8 cellular contexts compared by ENCODE assay signal in the genomic region with DNA sequence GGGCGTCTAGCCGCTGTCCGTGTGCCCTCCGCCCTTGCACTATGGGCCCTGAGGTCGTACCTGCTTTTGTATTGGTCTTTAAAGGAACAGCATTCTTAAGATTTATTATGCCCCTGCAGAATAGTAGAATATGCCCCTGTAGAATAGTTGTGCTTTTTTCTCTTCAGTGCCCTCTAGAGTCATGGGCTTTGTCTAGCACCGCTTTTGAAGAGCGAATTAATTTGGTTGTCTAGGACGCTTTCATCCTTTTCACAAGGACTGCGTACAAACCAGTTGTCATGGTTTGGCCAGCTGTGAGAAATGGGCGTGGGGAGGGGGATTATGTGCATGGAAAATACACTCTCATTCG. TPM values are rescaled to one million over a fixed set of nuclear protein-coding genes. Genes with fewer than 3 reads are reported as not detected.
DNase-seq lines count a peak whose midpoint lies in the region; ATAC-seq, FAIRE-seq and TF ChIP-seq lines count a peak whose summit lies in the region.

No MANE protein-coding gene starts in this region.

- 3% methylated on average over 11 of the region's 11 CpGs for WGBS in A549 (ENCODE audit: missing lambda C conversion rate)

- peak overlapping the region; percentile 94 for H3K4me2 ChIP-seq in A549

- CTCF ChIA-PET in A549 (lab: Yijun Ruan, JAX) = interaction anchor here (0.6 to 4.9 kb wide), 18 partner anchors 9 to 201 kb away, joined by 3 to 42 read pairs (median 4); partner anchors contain the start of gene POLG2

- TF ChIP-seq EP300 in A549 (IDR thresholded peaks at IDR 0.05) = no peak

- H3K27ac ChIP-seq in A549 = peak overlapping the region; percentile 96 to 97
- peak overlapping the region; percentile 98 for H3K27ac ChIP-seq in VCaP
- H3K27ac ChIP-seq in effector memory CD4-positive, alpha-beta T cell (ENCODE audit: insufficient read depth, low read length, poor library complexity, severe bottlenecking) = peak overlapping the region; percentile 98
- peak overlapping the region; percentile 100 for H3K27ac ChIP-seq in thoracic aorta

- H3K4me1 ChIP-seq in A549 (peaks cover 35% of the 10 kb centered on the region), thoracic aorta (ENCODE audit: control insufficient read depth in 1 of 2, low read depth in 2 of 2) (peaks cover 34 to 41% of the 10 kb centered on the region in 2 donors)
- peaks cover 32% of the 10 kb centered on the region for H3K4me1 ChIP-seq in effector memory CD4-positive, alpha-beta T cell (ENCODE audit: control insufficient read depth, insufficient read depth, low read length, poor library complexity, severe bottlenecking)

- H3K27me3 ChIP-seq in effector memory CD4-positive, alpha-beta T cell (replicated peaks; ENCODE audit: control insufficient read depth, insufficient read depth, low read length, poor library complexity, severe bottlenecking) = no peaks in the 10 kb centered on the region
- no peaks in the 10 kb centered on the region for H3K27me3 ChIP-seq in thoracic aorta (replicated peaks; ENCODE audit: insufficient read depth)

- no peak for FAIRE-seq in A549 (lab: Jason Lieb, UNC)

- TF ChIP-seq CTCF in A549 (IDR thresholded peaks at IDR 0.05) (peak; percentile 57), GM12875 (IDR thresholded peaks at IDR 0.05; ENCODE audit: borderline replicate concordance, insufficient read depth, low read depth, low read length) (peak; percentile 42; the same call in 1 of the 2 replicates), VCaP (conservative IDR thresholded peaks at IDR 0.05) (peak; percentile 72), thoracic aorta (IDR thresholded peaks at IDR 0.05) (peak; percentile 33)

- H3K9me3 ChIP-seq in A549 (no peaks in the 10 kb centered on the region), thoracic aorta (no peaks in the 10 kb centered on the region)
- no peaks in the 10 kb centered on the region for H3K9me3 ChIP-seq in effector memory CD4-positive, alpha-beta T cell (ENCODE audit: control insufficient read depth, low read length)

- peaks cover 48% of the 10 kb centered on the region for H3K36me3 ChIP-seq in effector memory CD4-positive, alpha-beta T cell (ENCODE audit: control insufficient read depth, insufficient read depth, low read length)
- H3K36me3 ChIP-seq in thoracic aorta = peaks cover 36% of the 10 kb centered on the region

- ATAC-seq in A549 = peak; percentile 26 to 51
- peak; percentile 16 for ATAC-seq in HG03095 (IDR thresholded peaks at IDR 0.05; ENCODE audit: unreplicated experiment)
- ATAC-seq in thoracic aorta (ENCODE audit: insufficient number of reproducible peaks, low FRiP score, low read depth) = no peak

- TF ChIP-seq RAD21 in A549 (conservative IDR thresholded peaks at IDR 0.05 in 1 of 2, IDR thresholded peaks at IDR 0.05 in 1 of 2) = 0 out of 5 replicates have a peak, but pooled peaks have one; percentile 14 to 23

- TF ChIP-seq POLR2A in A549 (IDR thresholded peaks at IDR 0.05; ENCODE audit: low read length) = no peak

- DNase-seq in A549 (ENCODE audit: low read depth in 1 of 2, low spot score in 1 of 2) = peak; percentile 67 to 76
- peak; percentile 34 for DNase-seq in NCI-H2171 (lab: John Stamatoyannopoulos, UW)
- DNase-seq in effector memory CD4-positive, alpha-beta T cell = no peak
- peak; percentile 82 for DNase-seq in medulla oblongata (ENCODE audit: extremely low spot score)
- DNase-seq in thoracic aorta (ENCODE audit: low spot score) = no peak

- POLR2A ChIA-PET in A549 (lab: Yijun Ruan, JAX) = interaction anchor here (0.9 to 4.2 kb wide), 13 partner anchors 10 to 362 kb away, joined by 3 to 132 read pairs (median 8); partner anchors contain the start of genes POLG2 and SMURF2

- peak overlapping the region; percentile 91 for H3K4me3 ChIP-seq in A549
- peak overlapping the region; percentile 80 for H3K4me3 ChIP-seq in GM12875 (ENCODE audit: low read depth, low read length)
- H3K4me3 ChIP-seq in effector memory CD4-positive, alpha-beta T cell (ENCODE audit: insufficient read depth, low read depth, low read length, poor library complexity, severe bottlenecking) = peak overlapping the region; percentile 95
- peak overlapping the region; percentile 91 for H3K4me3 ChIP-seq in thoracic aorta

TF ChIP-seq in A549, 52 proteins besides CTCF, POLR2A, EP300 and RAD21:
- TF ChIP-seq FOXS1 (CRISPR knock-in tag; IDR thresholded peaks at IDR 0.05) (no peak), SMC3 (IDR thresholded peaks at IDR 0.05) (peak; percentile 37; the same call in 1 of the 3 replicates), POLR2AphosphoS2 (conservative IDR thresholded peaks at IDR 0.05; ENCODE audit: low read length) (no peak), NFE2L2 (conservative IDR thresholded peaks at IDR 0.05; ENCODE audit: low read length) (no peak)

RNA-seq across cellular contexts. Expression of gene CEP95, which starts 0.6 kb away (rescaled TPM):
- polyA plus RNA-seq in A549 (2011; rRNA removed) (53.5 and 73.0 TPM in 2 replicates), A549 (2017; fragmentation: RNase III; extraction: RNeasy Plus Mini Kit Qiagen cat#74134 plus additional on column Dnase treatment) (30.0 to 35.0 TPM (median 32.3 TPM) in 3 replicates)
- polyA plus RNA-seq in A549 (2012; cell fraction: cytosol; rRNA removed) = 14.6 and 17.7 TPM in 2 replicates
- polyA plus RNA-seq in A549 (2012; cell fraction: nucleus; rRNA removed) = 30.0 and 34.6 TPM in 2 replicates
- polyA minus RNA-seq in A549 (2011; rRNA and poly(A)+ RNA removed) = 22.1 and 27.0 TPM in 2 replicates
- 10 to 100 TPM; 39.2 to 65.1 TPM for total RNA-seq in thoracic aorta

RNA-seq across cellular contexts. Expression of gene DDX5, which starts 1.3 kb away (rescaled TPM):
- polyA plus RNA-seq in A549 (2011; rRNA removed) (811 and 1,011 TPM in 2 replicates), A549 (2017; fragmentation: RNase III; extraction: RNeasy Plus Mini Kit Qiagen cat#74134 plus additional on column Dnase treatment) (748 to 886 TPM (median 841 TPM) in 3 replicates)
- polyA plus RNA-seq in A549 (2012; cell fraction: cytosol; rRNA removed) = 724 and 844 TPM in 2 replicates
- polyA plus RNA-seq in A549 (2012; cell fraction: nucleus; rRNA removed) = 1,855 and 3,100 TPM in 2 replicates
- polyA minus RNA-seq in A549 (2011; rRNA and poly(A)+ RNA removed) = 739 and 935 TPM in 2 replicates
- 1,000 to 10,000 TPM in 1 of 2 donors, 100 to 1,000 TPM in 1; 889 to 3,042 TPM for total RNA-seq in thoracic aorta

RNA-seq across cellular contexts. Expression of gene POLG2, which starts 10.5 kb away (rescaled TPM):
- polyA plus RNA-seq in A549 (2011; rRNA removed) = 28.8 and 31.3 TPM in 2 replicates
- 10.1 and 12.4 TPM in 2 replicates for polyA plus RNA-seq in A549 (2012; cell fraction: cytosol; rRNA removed)
- polyA plus RNA-seq in A549 (2012; cell fraction: nucleus; rRNA removed) = 15.9 and 26.1 TPM in 2 replicates
- 26.3 to 28.5 TPM (median 27.4 TPM) in 3 replicates for polyA plus RNA-seq in A549 (2017; fragmentation: RNase III; extraction: RNeasy Plus Mini Kit Qiagen cat#74134 plus additional on column Dnase treatment)
- polyA minus RNA-seq in A549 (2011; rRNA and poly(A)+ RNA removed) = 20.4 and 23.0 TPM in 2 replicates
- total RNA-seq in thoracic aorta = 10 to 100 TPM in 1 of 2 donors, 1 to 10 TPM in 1; 3.2 to 22.1 TPM

RNA-seq across cellular contexts. Expression of gene MILR1, which starts 58.5 kb away (rescaled TPM):
- polyA plus RNA-seq in A549 (2011; rRNA removed) = 12.2 and 12.8 TPM in 2 replicates
- polyA plus RNA-seq in A549 (2012; cell fraction: cytosol; rRNA removed) = 1.3 TPM in 2 replicates
- polyA plus RNA-seq in A549 (2012; cell fraction: nucleus; rRNA removed) = 0.41 and 1.1 TPM in 2 replicates
- polyA plus RNA-seq in A549 (2017; fragmentation: RNase III; extraction: RNeasy Plus Mini Kit Qiagen cat#74134 plus additional on column Dnase treatment) = 1.6 to 3.0 TPM (median 2.3 TPM) in 3 replicates
- 8.4 and 10.9 TPM in 2 replicates for polyA minus RNA-seq in A549 (2011; rRNA and poly(A)+ RNA removed)
- 10 to 100 TPM; 10.0 to 28.8 TPM for total RNA-seq in thoracic aorta

Comparison
In these comparisons a context has a peak if more than half of its experiments do, and no peak if none do; other contexts are left out.
1. DNase-seq: peak in A549 (2 of 2), NCI-H2171 (single experiment) and medulla oblongata (single experiment); none in effector memory CD4-positive, alpha-beta T cell (0 of 3) and thoracic aorta (single experiment).
2. Peak in every context shown above with its lines, with median percentiles within 50 percentile points of each other: H3K27ac ChIP-seq, H3K4me3 ChIP-seq and CTCF ChIP-seq.